11 cellular contexts compared by ENCODE assay signal in genomic region chr6:94751641-94752329, GRCh38.
DNase-seq lines count a peak whose midpoint lies in the region; ATAC-seq and TF ChIP-seq lines count a peak whose summit lies in the region.
"Had no signal": no experiment of that assay in that cellular context is flagged by ENCODE, and none has a peak within 500 bp of the region (broad histone marks: within the 10 kb centered on the region; RNA-seq: fewer than 3 reads in every experiment).

No MANE protein-coding gene starts in this region.

- H3K27ac ChIP-seq in A673 (ENCODE audit: low read depth, low read length, poor library complexity, severe bottlenecking) = no peak overlapping the region
- H3K27ac ChIP-seq in substantia nigra (ENCODE audit: low read depth, low read length, poor library complexity, severe bottlenecking) = no peak overlapping the region

- in situ Hi-C loops in G401 (cut with HindIII; ENCODE audit: low sequenced_read_pairs) = no loop called here

- POLR2A ChIA-PET in A673 (lab: Charles Lee; ENCODE audit: low non-redundant PET) = no interaction called here

- peak; percentile 9 for DNase-seq in A673 (ENCODE audit: low spot score)
- DNase-seq in NCI-H69 (lab: John Stamatoyannopoulos, UW) = peak; percentile 50
- no peak for DNase-seq in G401 (ENCODE audit: low spot score)
- DNase-seq in UCSD-AML1 (lab: John Stamatoyannopoulos, UW; ENCODE audit: unreplicated experiment) = no peak
- DNase-seq in NCI-H748 treated with DMSO at 0.1 percent for 48 hours (lab: John Stamatoyannopoulos, UW) = no peak
- no peak for DNase-seq in substantia nigra (lab: John Stamatoyannopoulos, UW)
- DNase-seq: activated effector memory CD4-positive, alpha-beta T cell treated with Interleukin-2 at 50 U/mL for 16 hours; NCI-H187; T-helper 2 cell had no signal

- no peaks in the 10 kb centered on the region for H3K9me3 ChIP-seq in A673 (ENCODE audit: low read depth, low read length, poor library complexity, severe bottlenecking)

- CTCF ChIA-PET in A673 (lab: Charles Lee) = no interaction called here

- ATAC-seq in GM19438 (IDR thresholded peaks at IDR 0.05; ENCODE audit: low read depth, unreplicated experiment) (peak; percentile 78), HG02973 (IDR thresholded peaks at IDR 0.05; ENCODE audit: unreplicated experiment) (peak; percentile 95)

- TF ChIP-seq CTCF in A673 (conservative IDR thresholded peaks at IDR 0.05; ENCODE audit: low read depth, low read length) = no peak

- H3K4me1 ChIP-seq in A673 (ENCODE audit: insufficient read depth, low read length, poor library complexity, severe bottlenecking) = no peaks in the 10 kb centered on the region

- no peaks in the 10 kb centered on the region for H3K36me3 ChIP-seq in A673 (ENCODE audit: insufficient read depth, low read length, poor library complexity, severe bottlenecking)

- no peaks in the 10 kb centered on the region for H3K27me3 ChIP-seq in A673 (replicated peaks; ENCODE audit: insufficient read depth, low read depth, low read length, poor library complexity)

- no TSS peak for BruUV-seq in A673 (replicated peaks; lab: Mats Ljungman, UMichigan)

- intact Hi-C loops in A673 (cut with micrococcal nuclease; ENCODE audit: unreplicated experiment) = no loop called here

- no peak overlapping the region for H3K4me3 ChIP-seq in A673 (ENCODE audit: low read depth, low read length, poor library complexity, severe bottlenecking)

Comparison
In these comparisons a context has a peak if more than half of its experiments do, and no peak if none do; other contexts are left out.
1. DNase-seq: peak in A673 (single experiment) and NCI-H69 (single experiment); none in G401 (single experiment), UCSD-AML1 (single experiment), NCI-H748 treated with DMSO at 0.1 percent for 48 hours (single experiment) and substantia nigra (0 of 49).